ENCODE assay signal across 1 cellular context in genomic region chr2:216657086-216657855, GRCh38.
TF ChIP-seq lines count a peak whose summit lies in the region.

No MANE protein-coding gene starts in this region.

TF ChIP-seq in GM23338, 12 proteins besides CTCF, POLR2A, EP300 and RAD21 (continued from another document):
- no peak for TF ChIP-seq ZNF462 (CRISPR knock-in tag; IDR thresholded peaks at IDR 0.05)
- no peak for TF ChIP-seq REST (IDR thresholded peaks at IDR 0.05; ENCODE audit: unreplicated experiment)
- TF ChIP-seq JUNB (IDR thresholded peaks at IDR 0.05; ENCODE audit: unreplicated experiment), result no peak
- TF ChIP-seq ZNF114 (CRISPR knock-in tag; IDR thresholded peaks at IDR 0.05), result no peak
